In genomic region chr9:112562235-112562958, GRCh38 we compare ENCODE assay signal across 24 cellular contexts.
"Had no signal": no experiment of that assay in that cellular context is flagged by ENCODE, and none has a peak within 500 bp of the region (broad histone marks: within the 10 kb centered on the region; RNA-seq: fewer than 3 reads in every experiment).

No MANE protein-coding gene starts in this region.

- H3K27ac ChIP-seq: gastrocnemius medialis, parathyroid adenoma, right lobe of liver, thoracic aorta, tibial nerve, upper lobe of left lung had no signal

- H3K27ac Mint-ChIP-seq: memory B cell; natural killer cell; progenitor cell of endocrine pancreas; stimulated activated naive B cell treated with anti-CD40 and anti-IgM and Interleukin-4, amounts not matched to agents 10 μg/mL and 1 μg/mL and 100 μg/mL, for 72 hours; stimulated activated naive CD8-positive, alpha-beta T cell treated with anti-CD3 and anti-CD28 coated beads, Interleukin-15, Interleukin-2, amounts not matched to agents 100 ng/mL and 50 ng/mL, for 24 hours had no signal

- H3K4me1 ChIP-seq: gastrocnemius medialis, parathyroid adenoma, right lobe of liver, tibial nerve, upper lobe of left lung had no signal

- H3K27me3 Mint-ChIP-seq: effector memory CD8-positive, alpha-beta T cell; memory B cell; progenitor cell of endocrine pancreas; stimulated activated naive B cell treated with anti-CD40 and anti-IgM and Interleukin-4, amounts not matched to agents 10 μg/mL and 1 μg/mL and 100 μg/mL, for 72 hours; stimulated activated naive CD8-positive, alpha-beta T cell treated with anti-CD3 and anti-CD28 coated beads, Interleukin-15, Interleukin-2, amounts not matched to agents 100 ng/mL and 50 ng/mL, for 24 hours had no signal

- DNase-seq: cortex of kidney; effector memory CD8-positive, alpha-beta T cell; foreskin fibroblast; gastrocnemius medialis; head of caudate nucleus; natural killer cell; occipital lobe; right lobe of liver; small intestine; stimulated activated CD4-positive, alpha-beta T cell treated with anti-CD3 and anti-CD28 coated beads, Interleukin-15, amount 100 ng/mL, for 24 hours; stimulated activated CD4-positive, alpha-beta T cell treated with anti-CD3 and anti-CD28 coated beads, Interleukin-2, amount 100 ng/mL, for 48 hours; stimulated activated naive B cell treated with anti-CD40 and anti-IgM and Interleukin-4, amounts not matched to agents 10 μg/mL and 1 μg/mL and 100 μg/mL, for 72 hours; upper lobe of left lung had no signal

- H3K9me3 ChIP-seq: gastrocnemius medialis, right lobe of liver, upper lobe of left lung had no signal

- H3K9ac ChIP-seq: parathyroid adenoma had no signal

- ATAC-seq: effector memory CD8-positive, alpha-beta T cell; gastrocnemius medialis; left lobe of liver; natural killer cell; right lobe of liver; stimulated activated naive B cell treated with anti-CD40 and anti-IgM and Interleukin-4, amounts not matched to agents 10 μg/mL and 1 μg/mL and 100 μg/mL, for 72 hours had no signal

- H3K4me3 Mint-ChIP-seq: effector memory CD8-positive, alpha-beta T cell; memory B cell; natural killer cell; stimulated activated naive B cell treated with anti-CD40 and anti-IgM and Interleukin-4, amounts not matched to agents 10 μg/mL and 1 μg/mL and 100 μg/mL, for 72 hours; stimulated activated naive CD8-positive, alpha-beta T cell treated with anti-CD3 and anti-CD28 coated beads, Interleukin-15, Interleukin-2, amounts not matched to agents 100 ng/mL and 50 ng/mL, for 24 hours had no signal

- H3K4me3 ChIP-seq: gastrocnemius medialis, lung, right lobe of liver, thoracic aorta, tibial nerve, upper lobe of left lung had no signal

- FAIRE-seq: endometrium, keratinocyte, small intestine, urothelium cell line had no signal

- H3K36me3 Mint-ChIP-seq: memory B cell, natural killer cell had no signal

- H3K4me1 Mint-ChIP-seq: memory B cell, natural killer cell had no signal

- H3K79me2 ChIP-seq: parathyroid adenoma had no signal

- H3K9me3 Mint-ChIP-seq: effector memory CD8-positive, alpha-beta T cell; memory B cell; natural killer cell; stimulated activated naive CD8-positive, alpha-beta T cell treated with anti-CD3 and anti-CD28 coated beads, Interleukin-15, Interleukin-2, amounts not matched to agents 100 ng/mL and 50 ng/mL, for 24 hours had no signal

- H3K27me3 ChIP-seq: gastrocnemius medialis, right lobe of liver, tibial nerve, upper lobe of left lung had no signal

- H2AFZ ChIP-seq: parathyroid adenoma had no signal

- H3K36me3 ChIP-seq: gastrocnemius medialis, right lobe of liver, thoracic aorta, tibial nerve, upper lobe of left lung had no signal
